1 cellular context compared by ENCODE assay signal in genomic region chr6:124238421-124238820, GRCh38.
A peak's percentile ranks its signal among the peaks of the same experiment; 100 is the strongest.
DNase-seq lines count a peak whose midpoint lies in the region; TF ChIP-seq lines count a peak whose summit lies in the region.
"Not testable (repeated sequence)": the region's sequence is repeated elsewhere in the genome, so short reads cannot be mapped to it uniquely, and the experiment has no call there.

No MANE protein-coding gene starts in this region.

- H3K27ac ChIP-seq in dorsolateral prefrontal cortex, result peak overlapping the region in 35 of 59 donors; percentile 10 to 85 (median 44)

- not testable (repeated sequence) for H3K27me3 ChIP-seq in dorsolateral prefrontal cortex

- TF ChIP-seq CTCF in dorsolateral prefrontal cortex (IDR thresholded peaks at IDR 0.05 in 54 of 56, conservative IDR thresholded peaks at IDR 0.05 in 2 of 56; ENCODE audit: low read depth in 1 of 56, partially characterized antibody in 56 of 56), result not testable (repeated sequence)

- DNase-seq in dorsolateral prefrontal cortex, result peak in 4 of 10 donors; percentile 9 to 45 (median 40)

- not testable (repeated sequence) for H3K4me3 ChIP-seq in dorsolateral prefrontal cortex

- intact Hi-C loops in dorsolateral prefrontal cortex (cut with DNase I), result not testable (repeated sequence)
